In the genomic region with DNA sequence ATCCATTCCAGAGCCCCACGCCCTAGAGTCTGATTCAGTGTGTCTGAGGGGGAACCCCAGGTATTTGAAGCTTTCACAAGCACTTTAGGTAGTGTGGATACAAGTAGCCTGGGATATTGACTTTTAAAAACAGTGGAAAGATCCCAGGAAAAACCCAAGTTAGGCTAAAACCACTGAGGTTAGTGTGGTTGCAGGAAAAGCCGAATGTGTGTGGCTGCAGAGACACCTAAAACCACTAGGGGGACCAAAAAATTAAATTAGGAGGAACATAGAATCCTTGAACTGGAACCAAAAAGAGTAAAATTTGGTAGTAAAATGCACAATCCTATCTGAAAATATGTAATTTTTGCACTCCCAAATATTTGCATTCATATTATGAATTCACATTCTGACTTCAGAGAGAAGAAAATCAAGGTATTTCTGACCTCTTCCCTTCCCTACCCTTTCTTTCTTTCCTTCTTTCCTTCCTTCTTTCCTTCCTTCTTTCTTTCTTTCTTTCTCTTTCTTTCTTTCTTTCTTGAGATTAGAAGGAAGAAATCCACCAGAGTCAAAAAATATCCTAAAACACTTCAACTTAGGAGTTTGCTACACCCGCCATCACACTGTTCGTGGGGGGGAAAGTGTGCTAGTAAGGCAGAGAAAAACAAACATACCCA, we compare ENCODE assay signal across 9 cellular contexts. TPM values are rescaled to one million over a fixed set of nuclear protein-coding genes. Genes with fewer than 3 reads are reported as not detected.
A peak's percentile ranks its signal among the peaks of the same experiment; 100 is the strongest.
DNase-seq lines count a peak whose midpoint lies in the region; ATAC-seq and TF ChIP-seq lines count a peak whose summit lies in the region.
"Had no signal": no experiment of that assay in that cellular context is flagged by ENCODE, and none has a peak within 500 bp of the region (broad histone marks: within the 10 kb centered on the region; RNA-seq: fewer than 3 reads in every experiment).

No MANE protein-coding gene starts in this region.

- no peaks in the 10 kb centered on the region for H3K4me1 ChIP-seq in breast epithelium
- no peaks in the 10 kb centered on the region for H3K4me1 ChIP-seq in vagina

- peaks cover 3% of the 10 kb centered on the region for H3K27me3 Mint-ChIP-seq in activated naive CD4-positive, alpha-beta T cell treated with anti-CD3 and anti-CD28 coated beads for 36 hours (ENCODE audit: low read depth)
- H3K27me3 Mint-ChIP-seq in naive thymus-derived CD8-positive, alpha-beta T cell: peaks cover 1 to 12% (median 4%) of the 10 kb centered on the region in 5 donors

- peak; percentile 70 for ATAC-seq in GM21526 (IDR thresholded peaks at IDR 0.05; ENCODE audit: low FRiP score, unreplicated experiment)
- ATAC-seq in naive thymus-derived CD8-positive, alpha-beta T cell: peak; percentile 33 to 44

- POLR2A ChIA-PET in naive thymus-derived CD8-positive, alpha-beta T cell (lab: Charles Lee): no interaction called here

- H3K4me3 ChIP-seq in breast epithelium: no peak overlapping the region
- H3K4me3 ChIP-seq in vagina: no peak overlapping the region

- TF ChIP-seq CTCF in LNCAP (IDR thresholded peaks at IDR 0.05) (peak; percentile 75), breast epithelium (IDR thresholded peaks at IDR 0.05) (peak in 2 of 3 donors; percentile 30 to 46), vagina (IDR thresholded peaks at IDR 0.05) (no peak)

- H3K9me3 Mint-ChIP-seq in activated naive CD4-positive, alpha-beta T cell treated with anti-CD3 and anti-CD28 coated beads for 36 hours: no peaks in the 10 kb centered on the region
- H3K9me3 Mint-ChIP-seq in naive thymus-derived CD8-positive, alpha-beta T cell: no peaks in the 10 kb centered on the region
- H3K9me3 Mint-ChIP-seq: activated naive CD8-positive, alpha-beta T cell treated with anti-CD3 and anti-CD28 coated beads, Interleukin-2, amount 10 ng/mL, durations not matched to agents 7 days and 5 days had no signal

- H3K4me1 Mint-ChIP-seq in activated naive CD4-positive, alpha-beta T cell treated with anti-CD3 and anti-CD28 coated beads for 36 hours (ENCODE audit: low read depth): peaks cover 2% of the 10 kb centered on the region
- H3K4me1 Mint-ChIP-seq in naive thymus-derived CD8-positive, alpha-beta T cell: peaks cover 2 to 11% (median 4%) of the 10 kb centered on the region in 4 donors

- H3K36me3 Mint-ChIP-seq in activated naive CD4-positive, alpha-beta T cell treated with anti-CD3 and anti-CD28 coated beads for 36 hours (ENCODE audit: low read depth): no peaks in the 10 kb centered on the region
- no peaks in the 10 kb centered on the region for H3K36me3 Mint-ChIP-seq in naive thymus-derived CD8-positive, alpha-beta T cell
- H3K36me3 Mint-ChIP-seq: activated naive CD8-positive, alpha-beta T cell treated with anti-CD3 and anti-CD28 coated beads, Interleukin-2, amount 10 ng/mL, durations not matched to agents 7 days and 5 days had no signal

- H3K4me3 Mint-ChIP-seq in activated naive CD4-positive, alpha-beta T cell treated with anti-CD3 and anti-CD28 coated beads for 36 hours: no peak overlapping the region
- H3K4me3 Mint-ChIP-seq in naive thymus-derived CD8-positive, alpha-beta T cell: no peak overlapping the region
- H3K4me3 Mint-ChIP-seq: activated naive CD8-positive, alpha-beta T cell treated with anti-CD3 and anti-CD28 coated beads, Interleukin-2, amount 10 ng/mL, durations not matched to agents 7 days and 5 days had no signal

- H3K9me3 ChIP-seq in breast epithelium: no peaks in the 10 kb centered on the region
- no peaks in the 10 kb centered on the region for H3K9me3 ChIP-seq in vagina

- H3K36me3 ChIP-seq in breast epithelium: no peaks in the 10 kb centered on the region
- no peaks in the 10 kb centered on the region for H3K36me3 ChIP-seq in vagina

- intact Hi-C loops in activated naive CD4-positive, alpha-beta T cell treated with anti-CD3 and anti-CD28 coated beads for 36 hours (cut with micrococcal nuclease): loop anchor here (1.0 to 5.0 kb wide), 2 partner anchors 155 to 383 kb away; no protein-coding TSS in a partner anchor
- intact Hi-C loops in breast epithelium (cut with DNase I; ENCODE audit: low total_unique reads): no loop called here
- intact Hi-C loops in vagina (cut with DNase I): no loop called here

- CTCF ChIA-PET in activated naive CD4-positive, alpha-beta T cell treated with anti-CD3 and anti-CD28 coated beads for 36 hours (lab: Charles Lee): interaction anchor here (0.6 to 1.1 kb wide), 3 partner anchors 27 to 1510 kb away, joined by 3 to 4 read pairs (median 4); no protein-coding TSS in a partner anchor

- DNase-seq in activated naive CD4-positive, alpha-beta T cell treated with anti-CD3 and anti-CD28 coated beads for 36 hours: peak; percentile 10
- no peak for DNase-seq in activated naive CD4-positive, alpha-beta T cell treated with Interleukin-2 at 50 U/mL for 16 hours
- no peak for DNase-seq in breast epithelium (ENCODE audit: low spot score in 2 of 2)
- peak in 3 of 10 donors; percentile 17 to 19 (median 19) for DNase-seq in naive thymus-derived CD8-positive, alpha-beta T cell
- DNase-seq in NOMO-1 (lab: John Stamatoyannopoulos, UW; ENCODE audit: unreplicated experiment in 2 of 2): no peak
- DNase-seq in vagina (ENCODE audit: extremely low spot score in 2 of 2): no peak
- DNase-seq: activated naive CD8-positive, alpha-beta T cell treated with anti-CD3 and anti-CD28 coated beads, Interleukin-2, amount 10 ng/mL, durations not matched to agents 7 days and 5 days had no signal

- no peaks in the 10 kb centered on the region for H3K27me3 ChIP-seq in breast epithelium
- H3K27me3 ChIP-seq in vagina: no peaks in the 10 kb centered on the region

- H3K27ac ChIP-seq in breast epithelium: no peak overlapping the region
- H3K27ac ChIP-seq in vagina: no peak overlapping the region

- TF ChIP-seq POLR2A in breast epithelium (IDR thresholded peaks at IDR 0.05) (no peak), vagina (IDR thresholded peaks at IDR 0.05) (no peak)

- no peak overlapping the region for H3K27ac Mint-ChIP-seq in activated naive CD4-positive, alpha-beta T cell treated with anti-CD3 and anti-CD28 coated beads for 36 hours
- H3K27ac Mint-ChIP-seq in naive thymus-derived CD8-positive, alpha-beta T cell: peak overlapping the region in 1 of 10 donors; percentile 50
- H3K27ac Mint-ChIP-seq: activated naive CD8-positive, alpha-beta T cell treated with anti-CD3 and anti-CD28 coated beads, Interleukin-2, amount 10 ng/mL, durations not matched to agents 7 days and 5 days had no signal

RNA-seq across cellular contexts. Expression of a gene that starts 37.8 kb away (rescaled TPM):
- total RNA-seq in activated naive CD4-positive, alpha-beta T cell treated with anti-CD3 and anti-CD28 coated beads for 36 hours: not detected
- total RNA-seq in breast epithelium: 1 to 10 TPM in 1 of 3 donors, under 1 TPM in 1, not detected in 1; 0.33 to 5.4 TPM
- total RNA-seq in naive thymus-derived CD8-positive, alpha-beta T cell: under 1 TPM; 0.05 to 0.34 TPM
- polyA plus RNA-seq in naive thymus-derived CD8-positive, alpha-beta T cell: under 1 TPM in 1 of 3 donors, not detected in 2; 0.07 TPM
- total RNA-seq in vagina: not detected
- total RNA-seq: activated naive CD8-positive, alpha-beta T cell treated with anti-CD3 and anti-CD28 coated beads, Interleukin-2, amount 10 ng/mL, durations not matched to agents 7 days and 5 days had no signal

Comparison
In these comparisons a context has a peak if more than half of its experiments do, and no peak if none do; other contexts are left out.
1. CTCF ChIP-seq: peak in LNCAP (single experiment) and breast epithelium (2 of 3); none in vagina (0 of 3).